In the genomic region with DNA sequence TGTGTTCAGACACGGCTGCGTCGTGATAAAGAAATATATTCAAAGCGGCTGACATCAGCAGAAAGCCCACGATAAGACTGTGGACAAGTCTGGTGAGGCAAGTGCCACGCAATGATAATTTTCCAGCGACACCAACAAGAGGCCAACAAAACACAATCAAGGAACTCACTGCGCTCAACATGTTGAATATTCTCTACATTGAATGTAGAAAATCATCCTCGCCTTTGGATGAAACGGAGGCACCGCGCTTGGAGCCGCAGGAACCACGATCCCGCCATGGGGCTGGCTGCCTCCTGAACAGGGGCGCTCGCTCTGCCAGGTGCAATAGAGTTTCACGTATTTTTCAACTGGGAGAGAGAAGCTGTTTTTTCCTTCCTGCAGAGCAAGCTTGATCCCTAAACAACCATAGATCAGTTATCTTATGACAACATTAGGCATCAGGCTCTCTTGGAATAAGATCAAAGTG, we compare ENCODE assay signal across 20 cellular contexts.
DNase-seq lines count a peak whose midpoint lies in the region; ATAC-seq, FAIRE-seq and TF ChIP-seq lines count a peak whose summit lies in the region.
"Had no signal": no experiment of that assay in that cellular context is flagged by ENCODE, and none has a peak within 500 bp of the region (broad histone marks: within the 10 kb centered on the region; RNA-seq: fewer than 3 reads in every experiment).

No MANE protein-coding gene starts in this region.

- intact Hi-C loops in cardiac septum (cut with DNase I) (no loop called here), left cardiac atrium (cut with DNase I) (no loop called here)

- H2AFZ ChIP-seq in SK-N-SH (ENCODE audit: low read depth): no peak overlapping the region

- H3K9me2 ChIP-seq in SK-N-SH: no peaks in the 10 kb centered on the region

- peaks cover 53% of the 10 kb centered on the region for H3K36me3 Mint-ChIP-seq in nephron progenitor cell (ENCODE audit: low read depth)

- no peak overlapping the region for H3K9ac ChIP-seq in SK-N-SH
- H3K9ac ChIP-seq: BLaER1, KMS-11 had no signal

- CTCF ChIA-PET in SK-N-SH (lab: Yijun Ruan, JAX): interaction anchor here (0.9 kb wide), 1 partner anchor 8 kb away, joined by 3 read pairs; no protein-coding TSS in a partner anchor

- peaks cover 10% of the 10 kb centered on the region for H3K4me1 Mint-ChIP-seq in nephron progenitor cell

- H3K4me3 ChIP-seq in coronary artery (no peak overlapping the region), SK-N-SH (ENCODE audit: low read depth in 2 of 2, low read length in 1 of 2) (no peak overlapping the region)
- H3K4me3 ChIP-seq: BLaER1, SK-N-MC had no signal

- POLR2A ChIA-PET in SK-N-SH (lab: Yijun Ruan, JAX): no interaction called here

- no peak for TF ChIP-seq RAD21 in SK-N-SH (IDR thresholded peaks at IDR 0.05; ENCODE audit: low read length)

- no peaks in the 10 kb centered on the region for H4K20me1 ChIP-seq in SK-N-SH (ENCODE audit: insufficient read depth)
- H4K20me1 ChIP-seq: BLaER1 had no signal

- no peak for TF ChIP-seq CTCF in coronary artery (IDR thresholded peaks at IDR 0.05)
- no peak for TF ChIP-seq CTCF in nephron progenitor cell (IDR thresholded peaks at IDR 0.05)
- TF ChIP-seq CTCF in SK-N-SH (IDR thresholded peaks at IDR 0.05): no peak

- H3K27me3 Mint-ChIP-seq in nephron progenitor cell (ENCODE audit: low read depth, poor library complexity): peaks cover 2% of the 10 kb centered on the region

- H3F3A ChIP-seq in SK-N-SH (replicated peaks; ENCODE audit: insufficient read depth): no peaks in the 10 kb centered on the region

- H3K27ac ChIP-seq in coronary artery (no peak overlapping the region), SK-N-SH (ENCODE audit: low read depth in 2 of 2, low read length in 1 of 2) (no peak overlapping the region)
- H3K27ac ChIP-seq: 22Rv1, BLaER1, KMS-11, SK-N-MC had no signal

- H3K4me2 ChIP-seq in SK-N-SH: no peak overlapping the region
- H3K4me2 ChIP-seq: BLaER1, KMS-11 had no signal

- TF ChIP-seq EP300 in SK-N-SH (IDR thresholded peaks at IDR 0.05; ENCODE audit: borderline replicate concordance in 1 of 2, low read depth in 1 of 2, low read length in 1 of 2): no peak

- H3K79me2 ChIP-seq in SK-N-SH (ENCODE audit: insufficient read depth): no peaks in the 10 kb centered on the region

- peaks cover 0 to 13% of the 10 kb centered on the region in 2 experiments; a peak in 1 of 4 replicates for H3K4me1 ChIP-seq in SK-N-SH (ENCODE audit: control insufficient read depth in 1 of 2, insufficient read depth in 2 of 2, low read depth in 1 of 2, low read length in 1 of 2)

- no peaks in the 10 kb centered on the region for H3K27me3 ChIP-seq in SK-N-SH (ENCODE audit: insufficient read depth)
- H3K27me3 ChIP-seq: BLaER1 had no signal

- H3K27ac Mint-ChIP-seq in nephron progenitor cell: peak overlapping the region; percentile 90
- H3K27ac Mint-ChIP-seq: CD8-positive, alpha-beta T cell had no signal

- FAIRE-seq in urothelium cell line (lab: Jason Lieb, UNC): no peak

- no peak overlapping the region for H3K4me3 Mint-ChIP-seq in nephron progenitor cell
- H3K4me3 Mint-ChIP-seq: CD8-positive, alpha-beta T cell had no signal

- H3K9me3 ChIP-seq in SK-N-SH: no peaks in the 10 kb centered on the region
- H3K9me3 ChIP-seq: BLaER1 had no signal

- ATAC-seq in left cardiac atrium: no peak
- ATAC-seq: CD8-positive, alpha-beta T cell; Panc1 had no signal

- WGBS in SK-N-SH (ENCODE audit: low lambda C conversion rate): 98% methylated on average over 18 of the region's 18 CpGs

- H3K36me3 ChIP-seq in SK-N-SH (replicated peaks in 1 of 2; ENCODE audit: control insufficient read depth in 1 of 2, insufficient read depth in 2 of 2, low read length in 1 of 2): peaks cover 0 to 26% of the 10 kb centered on the region in 2 experiments

- H3K9me3 Mint-ChIP-seq in nephron progenitor cell: no peaks in the 10 kb centered on the region
- H3K9me3 Mint-ChIP-seq: CD8-positive, alpha-beta T cell had no signal

- DNase-seq in cardiac septum (ENCODE audit: low spot score) (peak; percentile 53), left cardiac atrium (no peak), coronary artery (ENCODE audit: low spot score) (peak; percentile 28), nephron progenitor cell (no peak), SK-N-SH (no peak), urothelium cell line (ENCODE audit: low spot score) (no peak), globus pallidus (ENCODE audit: low spot score) (no peak)
- no peak for DNase-seq in effector CD8-positive, alpha-beta T cell (lab: John Stamatoyannopoulos, UW)
- DNase-seq: CD8-positive, alpha-beta T cell; HCEC 1CT; NCI-H1048; NCI-H1436 treated with DMSO at 0.1 percent for 48 hours; NCI-H2029 treated with DMSO at 0.1 percent for 48 hours; NCI-H524; Right ventricle myocardium superior had no signal

TF ChIP-seq in SK-N-SH, 30 proteins besides CTCF, POLR2A, EP300 and RAD21:
- TF ChIP-seq SIN3A (IDR thresholded peaks at IDR 0.05; ENCODE audit: borderline replicate concordance, low read depth, low read length) (no peak), TAF1 (IDR thresholded peaks at IDR 0.05; ENCODE audit: borderline replicate concordance, low read depth, low read length) (no peak), TEAD4 (IDR thresholded peaks at IDR 0.05; ENCODE audit: borderline replicate concordance, insufficient read depth) (no peak), RCOR1 (IDR thresholded peaks at IDR 0.05; ENCODE audit: low read length) (no peak), MEF2A (IDR thresholded peaks at IDR 0.05; ENCODE audit: borderline replicate concordance, low read depth) (no peak), ELF1 (IDR thresholded peaks at IDR 0.05) (no peak), YY1 (IDR thresholded peaks at IDR 0.05; ENCODE audit: low read depth) (no peak), NRF1 (IDR thresholded peaks at IDR 0.05; ENCODE audit: low read depth, low read length) (no peak), RFX5 (IDR thresholded peaks at IDR 0.05; ENCODE audit: low read length) (no peak)
- TF ChIP-seq, protein P1, sequence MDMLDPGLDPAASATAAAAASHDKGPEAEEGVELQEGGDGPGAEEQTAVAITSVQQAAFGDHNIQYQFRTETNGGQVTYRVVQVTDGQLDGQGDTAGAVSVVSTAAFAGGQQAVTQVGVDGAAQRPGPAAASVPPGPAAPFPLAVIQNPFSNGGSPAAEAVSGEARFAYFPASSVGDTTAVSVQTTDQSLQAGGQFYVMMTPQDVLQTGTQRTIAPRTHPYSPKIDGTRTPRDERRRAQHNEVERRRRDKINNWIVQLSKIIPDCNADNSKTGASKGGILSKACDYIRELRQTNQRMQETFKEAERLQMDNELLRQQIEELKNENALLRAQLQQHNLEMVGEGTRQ (IDR thresholded peaks at IDR 0.05; ENCODE audit: borderline replicate concordance, low read depth, low read length): no peak
- TF ChIP-seq, protein P2, sequence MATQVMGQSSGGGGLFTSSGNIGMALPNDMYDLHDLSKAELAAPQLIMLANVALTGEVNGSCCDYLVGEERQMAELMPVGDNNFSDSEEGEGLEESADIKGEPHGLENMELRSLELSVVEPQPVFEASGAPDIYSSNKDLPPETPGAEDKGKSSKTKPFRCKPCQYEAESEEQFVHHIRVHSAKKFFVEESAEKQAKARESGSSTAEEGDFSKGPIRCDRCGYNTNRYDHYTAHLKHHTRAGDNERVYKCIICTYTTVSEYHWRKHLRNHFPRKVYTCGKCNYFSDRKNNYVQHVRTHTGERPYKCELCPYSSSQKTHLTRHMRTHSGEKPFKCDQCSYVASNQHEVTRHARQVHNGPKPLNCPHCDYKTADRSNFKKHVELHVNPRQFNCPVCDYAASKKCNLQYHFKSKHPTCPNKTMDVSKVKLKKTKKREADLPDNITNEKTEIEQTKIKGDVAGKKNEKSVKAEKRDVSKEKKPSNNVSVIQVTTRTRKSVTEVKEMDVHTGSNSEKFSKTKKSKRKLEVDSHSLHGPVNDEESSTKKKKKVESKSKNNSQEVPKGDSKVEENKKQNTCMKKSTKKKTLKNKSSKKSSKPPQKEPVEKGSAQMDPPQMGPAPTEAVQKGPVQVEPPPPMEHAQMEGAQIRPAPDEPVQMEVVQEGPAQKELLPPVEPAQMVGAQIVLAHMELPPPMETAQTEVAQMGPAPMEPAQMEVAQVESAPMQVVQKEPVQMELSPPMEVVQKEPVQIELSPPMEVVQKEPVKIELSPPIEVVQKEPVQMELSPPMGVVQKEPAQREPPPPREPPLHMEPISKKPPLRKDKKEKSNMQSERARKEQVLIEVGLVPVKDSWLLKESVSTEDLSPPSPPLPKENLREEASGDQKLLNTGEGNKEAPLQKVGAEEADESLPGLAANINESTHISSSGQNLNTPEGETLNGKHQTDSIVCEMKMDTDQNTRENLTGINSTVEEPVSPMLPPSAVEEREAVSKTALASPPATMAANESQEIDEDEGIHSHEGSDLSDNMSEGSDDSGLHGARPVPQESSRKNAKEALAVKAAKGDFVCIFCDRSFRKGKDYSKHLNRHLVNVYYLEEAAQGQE (IDR thresholded peaks at IDR 0.05; ENCODE audit: low read depth, low read length): no peak
- TF ChIP-seq, protein P3, sequence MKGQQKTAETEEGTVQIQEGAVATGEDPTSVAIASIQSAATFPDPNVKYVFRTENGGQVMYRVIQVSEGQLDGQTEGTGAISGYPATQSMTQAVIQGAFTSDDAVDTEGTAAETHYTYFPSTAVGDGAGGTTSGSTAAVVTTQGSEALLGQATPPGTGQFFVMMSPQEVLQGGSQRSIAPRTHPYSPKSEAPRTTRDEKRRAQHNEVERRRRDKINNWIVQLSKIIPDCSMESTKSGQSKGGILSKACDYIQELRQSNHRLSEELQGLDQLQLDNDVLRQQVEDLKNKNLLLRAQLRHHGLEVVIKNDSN (IDR thresholded peaks at IDR 0.05; ENCODE audit: borderline replicate concordance, low read depth): no peak
- TF ChIP-seq, protein P4, sequence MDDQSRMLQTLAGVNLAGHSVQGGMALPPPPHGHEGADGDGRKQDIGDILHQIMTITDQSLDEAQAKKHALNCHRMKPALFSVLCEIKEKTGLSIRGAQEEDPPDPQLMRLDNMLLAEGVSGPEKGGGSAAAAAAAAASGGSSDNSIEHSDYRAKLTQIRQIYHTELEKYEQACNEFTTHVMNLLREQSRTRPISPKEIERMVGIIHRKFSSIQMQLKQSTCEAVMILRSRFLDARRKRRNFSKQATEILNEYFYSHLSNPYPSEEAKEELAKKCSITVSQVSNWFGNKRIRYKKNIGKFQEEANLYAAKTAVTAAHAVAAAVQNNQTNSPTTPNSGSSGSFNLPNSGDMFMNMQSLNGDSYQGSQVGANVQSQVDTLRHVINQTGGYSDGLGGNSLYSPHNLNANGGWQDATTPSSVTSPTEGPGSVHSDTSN (IDR thresholded peaks at IDR 0.05): no peak

Comparison
In these comparisons a context has a peak if more than half of its experiments do, and no peak if none do; other contexts are left out.
1. DNase-seq: peak in cardiac septum (single experiment) and coronary artery (single experiment); none in left cardiac atrium (single experiment), nephron progenitor cell (single experiment), SK-N-SH (single experiment), urothelium cell line (single experiment), effector CD8-positive, alpha-beta T cell (single experiment) and globus pallidus (single experiment).